ENCODE assay signal across 8 cellular contexts in genomic region chr1:160779662-160780397, GRCh38. TPM values are rescaled to one million over a fixed set of nuclear protein-coding genes. Genes with fewer than 3 reads are reported as not detected.
DNase-seq lines count a peak whose midpoint lies in the region; ATAC-seq and TF ChIP-seq lines count a peak whose summit lies in the region.

No MANE protein-coding gene starts in this region.

- H3K27ac ChIP-seq in DOHH2 (ENCODE audit: low read depth, low read length) = no peak overlapping the region
- no peak overlapping the region for H3K27ac ChIP-seq in mesendoderm (ENCODE audit: low read depth, low read length)
- no peak overlapping the region for H3K27ac ChIP-seq in sigmoid colon

- H4K20me1 ChIP-seq in DOHH2 (ENCODE audit: control insufficient read depth, insufficient read depth, low read depth, low read length) = no peaks in the 10 kb centered on the region

- no peak overlapping the region for H2BK15ac ChIP-seq in mesendoderm (replicated peaks; ENCODE audit: low read depth)

- no peaks in the 10 kb centered on the region for H3F3A ChIP-seq in DOHH2 (ENCODE audit: control insufficient read depth, insufficient read depth)

- H2BK5ac ChIP-seq in mesendoderm (ENCODE audit: low read length) = no peak overlapping the region

- no peaks in the 10 kb centered on the region for H3K79me2 ChIP-seq in DOHH2 (ENCODE audit: control insufficient read depth, low read length)
- no peaks in the 10 kb centered on the region for H3K79me2 ChIP-seq in mesendoderm (ENCODE audit: control insufficient read depth, insufficient read depth, low read length)

- H3K27me3 ChIP-seq in DOHH2 (ENCODE audit: control insufficient read depth, low read length) (0 out of 2 replicates have a peak, but pooled peaks cover 5% of the 10 kb centered on the region), mesendoderm (ENCODE audit: insufficient read depth, low read length, poor library complexity) (no peaks in the 10 kb centered on the region), sigmoid colon (no peaks in the 10 kb centered on the region)

- H3K36me3 ChIP-seq in DOHH2 (ENCODE audit: control insufficient read depth, low read length) (no peaks in the 10 kb centered on the region), mesendoderm (ENCODE audit: control insufficient read depth, insufficient read depth, low read length) (no peaks in the 10 kb centered on the region), sigmoid colon (no peaks in the 10 kb centered on the region)

- no peaks in the 10 kb centered on the region for H3K79me1 ChIP-seq in mesendoderm (ENCODE audit: low read length)

- H3K4ac ChIP-seq in mesendoderm (ENCODE audit: low read depth, low read length) = no peak overlapping the region

- H3K9me3 Mint-ChIP-seq in activated T-cell treated with anti-CD3 and anti-CD28 coated beads, Interleukin-2, amount 50 U/mL, for 4 hours = no peaks in the 10 kb centered on the region

- intact Hi-C loops in sigmoid colon (cut with DNase I) (no loop called here), posterior cingulate gyrus (cut with DNase I) (no loop called here)

- H3K23ac ChIP-seq in mesendoderm (ENCODE audit: low read length) = no peak overlapping the region

- no peak for TF ChIP-seq EP300 in sigmoid colon (IDR thresholded peaks at IDR 0.05)

- H3K9me3 ChIP-seq in DOHH2 (ENCODE audit: control insufficient read depth, insufficient read depth, low read length) (no peaks in the 10 kb centered on the region), sigmoid colon (no peaks in the 10 kb centered on the region)

- no peak overlapping the region for H3K9ac ChIP-seq in mesendoderm (ENCODE audit: low read length)

- H4K5ac ChIP-seq in mesendoderm (ENCODE audit: low read length) = no peak overlapping the region

- no peak for TF ChIP-seq POLR2A in sigmoid colon (IDR thresholded peaks at IDR 0.05)

- TF ChIP-seq CTCF in DOHH2 (IDR thresholded peaks at IDR 0.05; ENCODE audit: low read depth, low read length, poor library complexity, severe bottlenecking) (peak; percentile 86), sigmoid colon (IDR thresholded peaks at IDR 0.05) (no peak)

- no peak overlapping the region for H2BK120ac ChIP-seq in mesendoderm (ENCODE audit: low read depth, low read length)

- no peaks in the 10 kb centered on the region for H3K9me2 ChIP-seq in DOHH2 (replicated peaks; ENCODE audit: control insufficient read depth, low read length)

- no peaks in the 10 kb centered on the region for H3K36me3 Mint-ChIP-seq in activated T-cell treated with anti-CD3 and anti-CD28 coated beads, Interleukin-2, amount 50 U/mL, for 4 hours (ENCODE audit: insufficient read depth)

- peak; percentile 39 to 42 for ATAC-seq in activated T-cell treated with anti-CD3 and anti-CD28 coated beads, Interleukin-2, amount 50 U/mL, for 4 hours
- no peak for ATAC-seq in GM18907 (IDR thresholded peaks at IDR 0.05; ENCODE audit: unreplicated experiment)

- H3K4me3 ChIP-seq in DOHH2 (ENCODE audit: low read length) (no peak overlapping the region), mesendoderm (ENCODE audit: low read length) (no peak overlapping the region), sigmoid colon (no peak overlapping the region)

- no peak overlapping the region for H3K4me3 Mint-ChIP-seq in activated T-cell treated with anti-CD3 and anti-CD28 coated beads, Interleukin-2, amount 50 U/mL, for 4 hours

- H2AK5ac ChIP-seq in mesendoderm (ENCODE audit: low read length) = no peak overlapping the region

- DNase-seq in HT1080 (ENCODE audit: low read depth) = peak; percentile 53
- peak; percentile 39 for DNase-seq in activated T-cell treated with anti-CD3 and anti-CD28 coated beads, Interleukin-2, amount 50 U/mL, for 4 hours
- DNase-seq in mesendoderm = peak; percentile 90
- no peak for DNase-seq in NCI-H2227 treated with DMSO at 0.1 percent for 48 hours (lab: John Stamatoyannopoulos, UW)
- DNase-seq in sigmoid colon = no peak
- DNase-seq in posterior cingulate gyrus = no peak

- H4K8ac ChIP-seq in mesendoderm (ENCODE audit: low read depth, low read length) = no peak overlapping the region

- no peaks in the 10 kb centered on the region for H3K27me3 Mint-ChIP-seq in activated T-cell treated with anti-CD3 and anti-CD28 coated beads, Interleukin-2, amount 50 U/mL, for 4 hours (ENCODE audit: low read depth)

- H3K4me2 ChIP-seq in DOHH2 (ENCODE audit: low read length) (no peak overlapping the region), mesendoderm (ENCODE audit: low read length) (no peak overlapping the region)

- no peak overlapping the region for H3K56ac ChIP-seq in mesendoderm (ENCODE audit: low read length)

- H3K4me1 ChIP-seq in DOHH2 (ENCODE audit: control insufficient read depth, low read length) (peaks cover 4% of the 10 kb centered on the region), mesendoderm (ENCODE audit: control insufficient read depth, low read depth, low read length) (no peaks in the 10 kb centered on the region), sigmoid colon (no peaks in the 10 kb centered on the region)

- no peak overlapping the region for H3K18ac ChIP-seq in mesendoderm (ENCODE audit: low read length)

- WGBS in mesendoderm (ENCODE audit: extremely low coverage, insufficient coverage, low lambda C conversion rate) = no CpG with 5 or more reads among the region's 18 CpGs
- 92 to 95% methylated on average over 18 of the region's 18 CpGs for WGBS in sigmoid colon, 2 donors

- H3K4me1 Mint-ChIP-seq in activated T-cell treated with anti-CD3 and anti-CD28 coated beads, Interleukin-2, amount 50 U/mL, for 4 hours (ENCODE audit: low read depth) = peaks cover 27% of the 10 kb centered on the region

RNA-seq across cellular contexts. Expression of gene LY9, which starts 16.1 kb away (rescaled TPM):
- not detected in 2 replicates for total RNA-seq in HT1080 (2014; rRNA removed; shearing (Covaris generic))
- polyA plus RNA-seq in HT1080 (2015; cell fraction: cytosol; rRNA removed) = 0.07 and 0.28 TPM in 2 replicates
- polyA plus RNA-seq in HT1080 (2015; cell fraction: nucleus; rRNA removed) = not detected in 2 replicates
- total RNA-seq in activated T-cell treated with anti-CD3 and anti-CD28 coated beads, Interleukin-2, amount 50 U/mL, for 4 hours = 10 to 100 TPM in 2 of 3 donors, 1 to 10 TPM in 1; 8.9 to 21.4 (median 16.5) TPM
- 0.07 TPM for polyA plus RNA-seq in mesendoderm (2013, experiment 1 of 2)
- 0.03 TPM for polyA plus RNA-seq in mesendoderm (2013, experiment 2 of 2)
- under 1 TPM in 3 of 4 donors, not detected in 1; under 0.01 to 0.36 (median 0.16) TPM for total RNA-seq in sigmoid colon
- polyA plus RNA-seq in sigmoid colon = 10 to 100 TPM in 1 of 3 donors, under 1 TPM in 1, not detected in 1; 0.23 to 12.8 TPM

RNA-seq across cellular contexts. Expression of gene SLAMF7, which starts 40.8 kb away (rescaled TPM):
- total RNA-seq in HT1080 (2014; rRNA removed; shearing (Covaris generic)) = 4.2 and 9.8 TPM in 2 replicates
- 6.6 and 8.5 TPM in 2 replicates for polyA plus RNA-seq in HT1080 (2015; cell fraction: cytosol; rRNA removed)
- 16.0 and 17.0 TPM in 2 replicates for polyA plus RNA-seq in HT1080 (2015; cell fraction: nucleus; rRNA removed)
- 10 to 100 TPM; 44.1 to 80.5 (median 71.7) TPM for total RNA-seq in activated T-cell treated with anti-CD3 and anti-CD28 coated beads, Interleukin-2, amount 50 U/mL, for 4 hours
- polyA plus RNA-seq in mesendoderm (2013, experiment 1 of 2) = 0.06 TPM
- polyA plus RNA-seq in mesendoderm (2013, experiment 2 of 2) = 0.07 TPM
- total RNA-seq in sigmoid colon = under 1 TPM in 3 of 4 donors, not detected in 1; 0.16 to 0.83 (median 0.41) TPM
- 10 to 100 TPM in 2 of 3 donors, 1 to 10 TPM in 1; 3.6 to 31.0 (median 11.4) TPM for polyA plus RNA-seq in sigmoid colon

Comparison
In these comparisons a context has a peak if more than half of its experiments do, and no peak if none do; other contexts are left out.
1. DNase-seq: peak in HT1080 (single experiment), activated T-cell treated with anti-CD3 and anti-CD28 coated beads, Interleukin-2, amount 50 U/mL, for 4 hours (single experiment) and mesendoderm (single experiment); none in NCI-H2227 treated with DMSO at 0.1 percent for 48 hours (single experiment), sigmoid colon (single experiment) and posterior cingulate gyrus (0 of 10).